ENCODE assay signal across 1 cellular context in the genomic region with DNA sequence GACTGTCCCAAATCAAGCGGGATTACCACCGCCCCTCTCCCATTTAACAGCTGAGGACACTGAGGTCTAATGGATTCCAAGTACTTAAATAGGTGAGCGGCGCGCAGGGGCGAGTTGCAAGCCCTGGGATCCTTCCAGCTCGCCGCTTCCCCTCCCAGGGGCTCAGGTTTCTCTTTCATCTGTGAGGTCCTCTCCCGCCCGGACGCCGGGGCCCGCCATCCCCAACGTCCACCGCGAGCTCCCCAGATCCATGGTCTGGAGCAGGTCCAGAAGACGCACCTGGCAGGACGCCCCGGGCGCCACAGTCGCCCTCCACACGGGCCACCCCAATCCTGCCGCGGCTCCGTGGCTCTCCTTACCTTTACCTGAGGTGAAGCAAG.
TF ChIP-seq lines count a peak whose summit lies in the region.

No MANE protein-coding gene starts in this region.

TF ChIP-seq in HepG2, 621 proteins besides CTCF, POLR2A, EP300 and RAD21 (continued from another document and continues in another):
- TF ChIP-seq, protein P1, sequence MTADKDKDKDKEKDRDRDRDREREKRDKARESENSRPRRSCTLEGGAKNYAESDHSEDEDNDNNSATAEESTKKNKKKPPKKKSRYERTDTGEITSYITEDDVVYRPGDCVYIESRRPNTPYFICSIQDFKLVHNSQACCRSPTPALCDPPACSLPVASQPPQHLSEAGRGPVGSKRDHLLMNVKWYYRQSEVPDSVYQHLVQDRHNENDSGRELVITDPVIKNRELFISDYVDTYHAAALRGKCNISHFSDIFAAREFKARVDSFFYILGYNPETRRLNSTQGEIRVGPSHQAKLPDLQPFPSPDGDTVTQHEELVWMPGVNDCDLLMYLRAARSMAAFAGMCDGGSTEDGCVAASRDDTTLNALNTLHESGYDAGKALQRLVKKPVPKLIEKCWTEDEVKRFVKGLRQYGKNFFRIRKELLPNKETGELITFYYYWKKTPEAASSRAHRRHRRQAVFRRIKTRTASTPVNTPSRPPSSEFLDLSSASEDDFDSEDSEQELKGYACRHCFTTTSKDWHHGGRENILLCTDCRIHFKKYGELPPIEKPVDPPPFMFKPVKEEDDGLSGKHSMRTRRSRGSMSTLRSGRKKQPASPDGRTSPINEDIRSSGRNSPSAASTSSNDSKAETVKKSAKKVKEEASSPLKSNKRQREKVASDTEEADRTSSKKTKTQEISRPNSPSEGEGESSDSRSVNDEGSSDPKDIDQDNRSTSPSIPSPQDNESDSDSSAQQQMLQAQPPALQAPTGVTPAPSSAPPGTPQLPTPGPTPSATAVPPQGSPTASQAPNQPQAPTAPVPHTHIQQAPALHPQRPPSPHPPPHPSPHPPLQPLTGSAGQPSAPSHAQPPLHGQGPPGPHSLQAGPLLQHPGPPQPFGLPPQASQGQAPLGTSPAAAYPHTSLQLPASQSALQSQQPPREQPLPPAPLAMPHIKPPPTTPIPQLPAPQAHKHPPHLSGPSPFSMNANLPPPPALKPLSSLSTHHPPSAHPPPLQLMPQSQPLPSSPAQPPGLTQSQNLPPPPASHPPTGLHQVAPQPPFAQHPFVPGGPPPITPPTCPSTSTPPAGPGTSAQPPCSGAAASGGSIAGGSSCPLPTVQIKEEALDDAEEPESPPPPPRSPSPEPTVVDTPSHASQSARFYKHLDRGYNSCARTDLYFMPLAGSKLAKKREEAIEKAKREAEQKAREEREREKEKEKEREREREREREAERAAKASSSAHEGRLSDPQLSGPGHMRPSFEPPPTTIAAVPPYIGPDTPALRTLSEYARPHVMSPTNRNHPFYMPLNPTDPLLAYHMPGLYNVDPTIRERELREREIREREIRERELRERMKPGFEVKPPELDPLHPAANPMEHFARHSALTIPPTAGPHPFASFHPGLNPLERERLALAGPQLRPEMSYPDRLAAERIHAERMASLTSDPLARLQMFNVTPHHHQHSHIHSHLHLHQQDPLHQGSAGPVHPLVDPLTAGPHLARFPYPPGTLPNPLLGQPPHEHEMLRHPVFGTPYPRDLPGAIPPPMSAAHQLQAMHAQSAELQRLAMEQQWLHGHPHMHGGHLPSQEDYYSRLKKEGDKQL (CRISPR knock-in tag; IDR thresholded peaks at IDR 0.05; ENCODE audit: low read depth) = no peak
- TF ChIP-seq SRY (CRISPR knock-in tag; IDR thresholded peaks at IDR 0.05) (no peak), ZBTB1 (CRISPR knock-in tag; IDR thresholded peaks at IDR 0.05; ENCODE audit: borderline replicate concordance) (no peak), PPARG (CRISPR knock-in tag; conservative IDR thresholded peaks at IDR 0.05) (no peak), KAT7 (CRISPR knock-in tag; IDR thresholded peaks at IDR 0.05; ENCODE audit: borderline replicate concordance) (no peak), NRL (CRISPR knock-in tag; IDR thresholded peaks at IDR 0.05; ENCODE audit: borderline replicate concordance) (0 out of 2 replicates have a peak, but pooled peaks have one; percentile 92), GATAD1 (CRISPR knock-in tag; IDR thresholded peaks at IDR 0.05) (no peak), GLI4 (CRISPR knock-in tag; IDR thresholded peaks at IDR 0.05; ENCODE audit: borderline replicate concordance) (0 out of 2 replicates have a peak, but pooled peaks have one; percentile 20), AGO2 (optimal IDR thresholded peaks at IDR 0.05; ENCODE audit: low read depth, low read length) (peak; percentile 75), USF2 (IDR thresholded peaks at IDR 0.05; ENCODE audit: low read depth, low read length) (no peak), USF2 (CRISPR knock-in tag; IDR thresholded peaks at IDR 0.05; ENCODE audit: borderline replicate concordance) (no peak), SP140L (CRISPR knock-in tag; IDR thresholded peaks at IDR 0.05; ENCODE audit: borderline replicate concordance) (no peak), ZNF558 (CRISPR knock-in tag; IDR thresholded peaks at IDR 0.05; ENCODE audit: borderline replicate concordance) (no peak), KLF16 (CRISPR knock-in tag; IDR thresholded peaks at IDR 0.05) (no peak), ZFP1 (CRISPR knock-in tag; IDR thresholded peaks at IDR 0.05) (no peak), CC2D1A (CRISPR knock-in tag; IDR thresholded peaks at IDR 0.05) (no peak), RFX5 (IDR thresholded peaks at IDR 0.05; ENCODE audit: low read depth, low read length) (no peak), ZBTB7B (CRISPR knock-in tag; IDR thresholded peaks at IDR 0.05) (no peak), FOXM1 (CRISPR knock-in tag; IDR thresholded peaks at IDR 0.05) (no peak), ZFYVE20 (CRISPR knock-in tag; IDR thresholded peaks at IDR 0.05; ENCODE audit: borderline replicate concordance, low read depth) (no peak), ZNF567 (CRISPR knock-in tag; IDR thresholded peaks at IDR 0.05; ENCODE audit: borderline replicate concordance) (no peak), TRIM24 (CRISPR knock-in tag; IDR thresholded peaks at IDR 0.05) (no peak), ZNF605 (CRISPR knock-in tag; IDR thresholded peaks at IDR 0.05) (no peak), ZNF280D (CRISPR knock-in tag; IDR thresholded peaks at IDR 0.05) (no peak), RFXAP (CRISPR knock-in tag; IDR thresholded peaks at IDR 0.05; ENCODE audit: borderline replicate concordance) (no peak), KDM2A (CRISPR knock-in tag; IDR thresholded peaks at IDR 0.05; ENCODE audit: borderline replicate concordance, low read depth) (no peak), ZNF3 (CRISPR knock-in tag; IDR thresholded peaks at IDR 0.05) (0 out of 2 replicates have a peak, but pooled peaks have one; percentile 11), ZNF383 (CRISPR knock-in tag; IDR thresholded peaks at IDR 0.05; ENCODE audit: borderline replicate concordance) (no peak), ZNF253 (CRISPR knock-in tag; IDR thresholded peaks at IDR 0.05; ENCODE audit: borderline replicate concordance) (no peak), AHR (CRISPR knock-in tag; IDR thresholded peaks at IDR 0.05) (0 out of 2 replicates have a peak, but pooled peaks have one; percentile 30), ZFP36 (IDR thresholded peaks at IDR 0.05; ENCODE audit: borderline replicate concordance, low read depth, low read length, partially characterized antibody) (no peak), ZNF296 (CRISPR knock-in tag; conservative IDR thresholded peaks at IDR 0.05) (no peak), SIX1 (CRISPR knock-in tag; IDR thresholded peaks at IDR 0.05; ENCODE audit: borderline replicate concordance) (no peak), FOXC1 (CRISPR knock-in tag; IDR thresholded peaks at IDR 0.05; ENCODE audit: borderline replicate concordance) (0 out of 2 replicates have a peak, but pooled peaks have one; percentile 73)
- TF ChIP-seq, protein P2, sequence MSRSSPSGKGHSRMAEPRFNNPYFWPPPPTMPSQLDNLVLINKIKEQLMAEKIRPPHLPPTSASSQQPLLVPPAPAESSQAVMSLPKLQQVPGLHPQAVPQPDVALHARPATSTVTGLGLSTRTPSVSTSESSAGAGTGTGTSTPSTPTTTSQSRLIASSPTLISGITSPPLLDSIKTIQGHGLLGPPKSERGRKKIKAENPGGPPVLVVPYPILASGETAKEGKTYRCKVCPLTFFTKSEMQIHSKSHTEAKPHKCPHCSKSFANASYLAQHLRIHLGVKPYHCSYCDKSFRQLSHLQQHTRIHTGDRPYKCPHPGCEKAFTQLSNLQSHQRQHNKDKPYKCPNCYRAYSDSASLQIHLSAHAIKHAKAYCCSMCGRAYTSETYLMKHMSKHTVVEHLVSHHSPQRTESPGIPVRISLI (CRISPR knock-in tag; IDR thresholded peaks at IDR 0.05; ENCODE audit: borderline replicate concordance) = no peak
- TF ChIP-seq, protein P3, sequence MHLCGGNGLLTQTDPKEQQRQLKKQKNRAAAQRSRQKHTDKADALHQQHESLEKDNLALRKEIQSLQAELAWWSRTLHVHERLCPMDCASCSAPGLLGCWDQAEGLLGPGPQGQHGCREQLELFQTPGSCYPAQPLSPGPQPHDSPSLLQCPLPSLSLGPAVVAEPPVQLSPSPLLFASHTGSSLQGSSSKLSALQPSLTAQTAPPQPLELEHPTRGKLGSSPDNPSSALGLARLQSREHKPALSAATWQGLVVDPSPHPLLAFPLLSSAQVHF (CRISPR knock-in tag; IDR thresholded peaks at IDR 0.05) = 0 out of 2 replicates have a peak, but pooled peaks have one; percentile 54
- TF ChIP-seq, protein P4, sequence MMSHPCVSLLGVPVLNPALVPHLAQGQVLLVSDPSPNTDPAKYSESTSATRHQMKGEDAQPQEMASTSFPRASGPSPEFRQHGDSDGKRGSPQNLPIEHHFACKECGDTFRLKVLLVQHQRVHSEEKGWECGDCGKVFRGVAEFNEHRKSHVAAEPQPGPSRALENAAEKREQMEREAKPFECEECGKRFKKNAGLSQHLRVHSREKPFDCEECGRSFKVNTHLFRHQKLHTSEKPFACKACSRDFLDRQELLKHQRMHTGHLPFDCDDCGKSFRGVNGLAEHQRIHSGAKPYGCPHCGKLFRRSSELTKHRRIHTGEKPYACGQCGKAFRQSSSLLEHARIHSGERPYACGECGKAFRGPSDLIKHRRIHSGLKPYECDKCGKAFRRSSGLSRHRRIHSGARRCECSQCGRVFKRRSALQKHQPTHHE (CRISPR knock-in tag; IDR thresholded peaks at IDR 0.05; ENCODE audit: borderline replicate concordance) = peak; percentile 63; the same call in 1 of the 2 replicates
- TF ChIP-seq, protein P5, sequence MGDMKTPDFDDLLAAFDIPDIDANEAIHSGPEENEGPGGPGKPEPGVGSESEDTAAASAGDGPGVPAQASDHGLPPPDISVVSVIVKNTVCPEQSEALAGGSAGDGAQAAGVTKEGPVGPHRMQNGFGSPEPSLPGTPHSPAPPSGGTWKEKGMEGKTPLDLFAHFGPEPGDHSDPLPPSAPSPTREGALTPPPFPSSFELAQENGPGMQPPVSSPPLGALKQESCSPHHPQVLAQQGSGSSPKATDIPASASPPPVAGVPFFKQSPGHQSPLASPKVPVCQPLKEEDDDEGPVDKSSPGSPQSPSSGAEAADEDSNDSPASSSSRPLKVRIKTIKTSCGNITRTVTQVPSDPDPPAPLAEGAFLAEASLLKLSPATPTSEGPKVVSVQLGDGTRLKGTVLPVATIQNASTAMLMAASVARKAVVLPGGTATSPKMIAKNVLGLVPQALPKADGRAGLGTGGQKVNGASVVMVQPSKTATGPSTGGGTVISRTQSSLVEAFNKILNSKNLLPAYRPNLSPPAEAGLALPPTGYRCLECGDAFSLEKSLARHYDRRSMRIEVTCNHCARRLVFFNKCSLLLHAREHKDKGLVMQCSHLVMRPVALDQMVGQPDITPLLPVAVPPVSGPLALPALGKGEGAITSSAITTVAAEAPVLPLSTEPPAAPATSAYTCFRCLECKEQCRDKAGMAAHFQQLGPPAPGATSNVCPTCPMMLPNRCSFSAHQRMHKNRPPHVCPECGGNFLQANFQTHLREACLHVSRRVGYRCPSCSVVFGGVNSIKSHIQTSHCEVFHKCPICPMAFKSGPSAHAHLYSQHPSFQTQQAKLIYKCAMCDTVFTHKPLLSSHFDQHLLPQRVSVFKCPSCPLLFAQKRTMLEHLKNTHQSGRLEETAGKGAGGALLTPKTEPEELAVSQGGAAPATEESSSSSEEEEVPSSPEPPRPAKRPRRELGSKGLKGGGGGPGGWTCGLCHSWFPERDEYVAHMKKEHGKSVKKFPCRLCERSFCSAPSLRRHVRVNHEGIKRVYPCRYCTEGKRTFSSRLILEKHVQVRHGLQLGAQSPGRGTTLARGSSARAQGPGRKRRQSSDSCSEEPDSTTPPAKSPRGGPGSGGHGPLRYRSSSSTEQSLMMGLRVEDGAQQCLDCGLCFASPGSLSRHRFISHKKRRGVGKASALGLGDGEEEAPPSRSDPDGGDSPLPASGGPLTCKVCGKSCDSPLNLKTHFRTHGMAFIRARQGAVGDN (CRISPR knock-in tag; IDR thresholded peaks at IDR 0.05) = no peak
- TF ChIP-seq, protein P6, sequence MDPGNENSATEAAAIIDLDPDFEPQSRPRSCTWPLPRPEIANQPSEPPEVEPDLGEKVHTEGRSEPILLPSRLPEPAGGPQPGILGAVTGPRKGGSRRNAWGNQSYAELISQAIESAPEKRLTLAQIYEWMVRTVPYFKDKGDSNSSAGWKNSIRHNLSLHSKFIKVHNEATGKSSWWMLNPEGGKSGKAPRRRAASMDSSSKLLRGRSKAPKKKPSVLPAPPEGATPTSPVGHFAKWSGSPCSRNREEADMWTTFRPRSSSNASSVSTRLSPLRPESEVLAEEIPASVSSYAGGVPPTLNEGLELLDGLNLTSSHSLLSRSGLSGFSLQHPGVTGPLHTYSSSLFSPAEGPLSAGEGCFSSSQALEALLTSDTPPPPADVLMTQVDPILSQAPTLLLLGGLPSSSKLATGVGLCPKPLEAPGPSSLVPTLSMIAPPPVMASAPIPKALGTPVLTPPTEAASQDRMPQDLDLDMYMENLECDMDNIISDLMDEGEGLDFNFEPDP (CRISPR knock-in tag; conservative IDR thresholded peaks at IDR 0.05) = 0 out of 2 replicates have a peak, but pooled peaks have one; percentile 9
